Comparison of ENCODE assay signal across 8 cellular contexts in the genomic region with DNA sequence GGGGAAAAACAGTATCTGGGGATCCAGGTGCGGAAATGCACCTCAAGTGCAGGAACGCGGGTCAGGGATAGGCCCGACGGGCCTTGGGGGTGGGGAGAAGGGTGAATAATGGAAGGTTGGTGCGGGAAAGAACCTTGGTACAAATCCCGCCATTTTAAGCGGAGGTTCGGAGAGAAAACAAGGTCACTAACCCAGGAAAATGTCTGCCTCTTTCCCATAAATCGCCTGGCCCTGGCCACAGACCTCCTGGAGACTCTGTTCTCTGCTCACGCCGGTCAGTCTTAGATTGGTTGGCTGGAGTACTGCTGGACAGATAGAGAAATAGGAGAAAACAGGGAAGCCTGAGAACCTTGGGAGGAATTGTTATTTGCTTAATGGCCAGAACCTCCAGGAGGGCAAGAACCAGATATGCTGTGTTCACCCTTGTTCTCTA. TPM values are rescaled to one million over a fixed set of nuclear protein-coding genes. Genes with fewer than 3 reads are reported as not detected.
DNase-seq lines count a peak whose midpoint lies in the region; ATAC-seq and TF ChIP-seq lines count a peak whose summit lies in the region.

No MANE protein-coding gene starts in this region.

- H3K27me3 ChIP-seq in heart left ventricle: no peaks in the 10 kb centered on the region

- TF ChIP-seq POLR2A in heart left ventricle (IDR thresholded peaks at IDR 0.05): no peak

- H3K4me3 ChIP-seq in WI38 (ENCODE audit: low read depth, low read length) (peak overlapping the region; percentile 54), heart left ventricle (peak overlapping the region; percentile 66 to 91 (median 76)), retinal pigment epithelial cell (ENCODE audit: low read length) (peak overlapping the region; percentile 50)

- intact Hi-C loops in heart left ventricle (cut with DNase I): loop anchor here in 2 of 10 donors (10.0 kb wide), 2 partner anchors 181 to 651 kb away; a partner anchor contains a TSS

- TF ChIP-seq CTCF in WI38 (IDR thresholded peaks at IDR 0.05; ENCODE audit: low read depth, low read length): no peak
- TF ChIP-seq CTCF in heart left ventricle (IDR thresholded peaks at IDR 0.05): no peak
- TF ChIP-seq CTCF in retinal pigment epithelial cell (conservative IDR thresholded peaks at IDR 0.05; ENCODE audit: low read depth, low read length): no peak

- WGBS in heart left ventricle, 4 donors: 51 to 77% (median 63%) methylated on average over 12 of the region's 12 CpGs

- H3K9me3 ChIP-seq in heart left ventricle: no peaks in the 10 kb centered on the region

- peaks cover 6 to 77% (median 32%) of the 10 kb centered on the region in 12 donors for H3K4me1 ChIP-seq in heart left ventricle

- ATAC-seq in heart left ventricle (peak in 1 of 4 donors; percentile 8), GM21423 (IDR thresholded peaks at IDR 0.05; ENCODE audit: unreplicated experiment) (no peak), HG03280 (IDR thresholded peaks at IDR 0.05; ENCODE audit: unreplicated experiment) (no peak)

- no peaks in the 10 kb centered on the region for H3K36me3 ChIP-seq in heart left ventricle

- peak overlapping the region; percentile 96 to 100 (median 99) for H3K27ac ChIP-seq in heart left ventricle

- DNase-seq in SHP77 (lab: John Stamatoyannopoulos, UW): peak; percentile 50 to 60
- no peak for DNase-seq in SHP77 treated with DMSO at 0.1 percent for 48 hours (lab: John Stamatoyannopoulos, UW)
- peak in 1 of 5 donors; percentile 15 for DNase-seq in heart left ventricle
- DNase-seq in retinal pigment epithelial cell (ENCODE audit: low read depth): no peak
- no peak for DNase-seq in D341Med (ENCODE audit: low spot score)

RNA-seq across cellular contexts. Expression of a gene that starts 0.9 kb away (rescaled TPM):
- 100 to 1,000 TPM in 1 of 9 donors, 10 to 100 TPM in 8; 71.1 to 112 (median 82.1) TPM for total RNA-seq in heart left ventricle
- polyA plus RNA-seq in heart left ventricle: 10 to 100 TPM; 32.7 to 48.9 TPM

RNA-seq across cellular contexts. Expression of a gene that starts 25.6 kb away (rescaled TPM):
- 10 to 100 TPM; 23.2 to 37.7 (median 32.2) TPM for total RNA-seq in heart left ventricle
- polyA plus RNA-seq in heart left ventricle: 10 to 100 TPM; 25.0 to 33.9 TPM

RNA-seq across cellular contexts. Expression of a gene that starts 46.8 kb away (rescaled TPM):
- total RNA-seq in heart left ventricle: 10 to 100 TPM in 1 of 9 donors, 1 to 10 TPM in 8; 1.3 to 18.4 (median 2.1) TPM
- polyA plus RNA-seq in heart left ventricle: 1 to 10 TPM; 1.9 to 2.5 TPM

Comparison
In these comparisons a context has a peak if more than half of its experiments do, and no peak if none do; other contexts are left out.
1. DNase-seq: peak in SHP77 (2 of 2); none in SHP77 treated with DMSO at 0.1 percent for 48 hours (single experiment), retinal pigment epithelial cell (single experiment) and D341Med (single experiment).
2. Peak in every context shown above with its lines, with median percentiles within 50 percentile points of each other: H3K4me3 ChIP-seq.